ENCODE assay signal across 1 cellular context in genomic region chr19:5128251-5128931, GRCh38.
TF ChIP-seq lines count a peak whose summit lies in the region.

No MANE protein-coding gene starts in this region.

TF ChIP-seq in SK-N-SH, 30 proteins besides CTCF, POLR2A, EP300 and RAD21 (continued from another document):
- no peak for TF ChIP-seq REST (IDR thresholded peaks at IDR 0.05; ENCODE audit: low read depth, low read length)
- no peak for TF ChIP-seq IRF3 (IDR thresholded peaks at IDR 0.05; ENCODE audit: low read depth, low read length)
TF ChIP-seq in SK-N-SH: peak in this region for 0.
